Comparison of ENCODE assay signal across 8 cellular contexts in the genomic region with DNA sequence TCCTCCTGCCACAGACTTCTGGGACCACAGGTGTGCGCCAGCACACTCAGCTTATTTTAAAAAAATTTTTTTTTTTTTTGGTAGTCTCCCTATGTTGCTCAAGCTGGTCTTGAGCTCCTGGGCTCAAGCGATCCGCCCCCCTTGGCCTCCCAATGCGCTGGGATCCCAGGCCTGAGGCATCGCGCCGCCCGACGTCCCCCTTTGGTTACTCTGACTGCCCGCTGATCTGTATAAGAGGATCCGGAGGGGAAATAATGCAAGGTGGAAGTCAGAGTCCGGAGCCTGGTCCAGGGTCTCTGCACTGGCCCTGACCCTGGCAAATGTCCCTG. TPM values are rescaled to one million over a fixed set of nuclear protein-coding genes. Genes with fewer than 3 reads are reported as not detected.
DNase-seq lines count a peak whose midpoint lies in the region; ATAC-seq and TF ChIP-seq lines count a peak whose summit lies in the region.

No MANE protein-coding gene starts in this region.

- peaks cover 19% of the 10 kb centered on the region in 2 donors for H3K4me1 ChIP-seq in naive thymus-derived CD4-positive, alpha-beta T cell (ENCODE audit: control insufficient read depth in 2 of 2, insufficient read depth in 2 of 2, low read length in 2 of 2)

- CTCF ChIA-PET in naive thymus-derived CD4-positive, alpha-beta T cell (lab: Charles Lee) = no interaction called here

- H3K4me3 ChIP-seq in choroid plexus epithelial cell (ENCODE audit: low read depth, low read length) = peak overlapping the region; percentile 84
- H3K4me3 ChIP-seq in naive thymus-derived CD4-positive, alpha-beta T cell (ENCODE audit: low read length) = peak overlapping the region; percentile 73

- H3K4me1 Mint-ChIP-seq in CD14-positive monocyte = peaks cover 21% of the 10 kb centered on the region
- H3K4me1 Mint-ChIP-seq in naive thymus-derived CD4-positive, alpha-beta T cell = peaks cover 20 to 42% (median 36%) of the 10 kb centered on the region in 7 donors

- peaks cover 0 to 10% (median under 1%) of the 10 kb centered on the region in 7 donors for H3K9me3 Mint-ChIP-seq in CD14-positive monocyte
- H3K9me3 Mint-ChIP-seq in naive thymus-derived CD4-positive, alpha-beta T cell = peaks cover 3 to 12% (median 5%) of the 10 kb centered on the region in 11 donors

- peak overlapping the region; percentile 95 for H3K27ac ChIP-seq in naive thymus-derived CD4-positive, alpha-beta T cell (ENCODE audit: low read depth, low read length)

- peak overlapping the region; percentile 86 to 96 (median 93) for H3K27ac Mint-ChIP-seq in CD14-positive monocyte
- H3K27ac Mint-ChIP-seq in naive thymus-derived CD4-positive, alpha-beta T cell = peak overlapping the region; percentile 96 to 99 (median 97)

- H3K36me3 Mint-ChIP-seq in CD14-positive monocyte = peaks cover 13 to 19% of the 10 kb centered on the region in 2 donors
- H3K36me3 Mint-ChIP-seq in naive thymus-derived CD4-positive, alpha-beta T cell = peaks cover 7 to 31% (median 25%) of the 10 kb centered on the region in 5 donors

- peak; percentile 0 for ATAC-seq in naive thymus-derived CD4-positive, alpha-beta T cell

- peak overlapping the region; percentile 88 to 94 for H3K4me3 Mint-ChIP-seq in CD14-positive monocyte
- peak overlapping the region; percentile 88 to 97 (median 94) for H3K4me3 Mint-ChIP-seq in naive thymus-derived CD4-positive, alpha-beta T cell

- TF ChIP-seq CTCF in CD14-positive monocyte (IDR thresholded peaks at IDR 0.05) (no peak), choroid plexus epithelial cell (conservative IDR thresholded peaks at IDR 0.05; ENCODE audit: low read depth, low read length) (no peak)

- H3K27me3 Mint-ChIP-seq in CD14-positive monocyte (ENCODE audit: low read depth in 3 of 3) = peaks cover 0 to 2% (median under 1%) of the 10 kb centered on the region in 3 donors
- H3K27me3 Mint-ChIP-seq in naive thymus-derived CD4-positive, alpha-beta T cell = peaks cover 0 to 5% (median 0%) of the 10 kb centered on the region in 5 donors

- DNase-seq in CD14-positive monocyte (ENCODE audit: low spot score) (no peak), HT1080 (ENCODE audit: low read depth) (peak; percentile 10), choroid plexus epithelial cell (ENCODE audit: low read depth) (peak; percentile 14), foreskin melanocyte (no peak), HUDEP-2 (lab: John Stamatoyannopoulos, UW; ENCODE audit: unreplicated experiment in 76 of 76) (no peak), NK-92 (lab: John Stamatoyannopoulos, UW; ENCODE audit: unreplicated experiment) (no peak), GDM1 (lab: John Stamatoyannopoulos, UW) (no peak)
- DNase-seq in naive thymus-derived CD4-positive, alpha-beta T cell = no peak

- H3K9me3 ChIP-seq in naive thymus-derived CD4-positive, alpha-beta T cell (ENCODE audit: control insufficient read depth in 2 of 3, low read length in 3 of 3) = no peaks in the 10 kb centered on the region

- no peaks in the 10 kb centered on the region for H3K27me3 ChIP-seq in naive thymus-derived CD4-positive, alpha-beta T cell (ENCODE audit: control insufficient read depth in 2 of 2, insufficient read depth in 2 of 2, low read length in 2 of 2)

- POLR2A ChIA-PET in naive thymus-derived CD4-positive, alpha-beta T cell (lab: Charles Lee) = interaction anchor here (0.6 to 2.6 kb wide), 5 partner anchors 40 to 763 kb away, joined by 3 to 10 read pairs (median 4); a partner anchor contains a TSS

- intact Hi-C loops in CD14-positive monocyte (cut with micrococcal nuclease) = loop anchor here (1.0 to 10.0 kb wide), 3 partner anchors 37 to 115 kb away; a partner anchor contains a TSS
- intact Hi-C loops in naive thymus-derived CD4-positive, alpha-beta T cell (cut with micrococcal nuclease) = loop anchor here (1.0 to 5.0 kb wide), 21 partner anchors 40 to 1212 kb away; a partner anchor contains a TSS

- H3K36me3 ChIP-seq in naive thymus-derived CD4-positive, alpha-beta T cell (ENCODE audit: control insufficient read depth in 2 of 3, insufficient read depth in 3 of 3, low read length in 3 of 3) = peaks cover 0 to 28% (median 5%) of the 10 kb centered on the region in 3 experiments

RNA-seq across cellular contexts. Expression of a gene that starts 0.5 kb away (rescaled TPM):
- polyA plus RNA-seq in CD14-positive monocyte = 1 to 10 TPM; 1.3 to 3.3 TPM
- 6.4 and 7.3 TPM in 2 replicates for total RNA-seq in HT1080 (2014; rRNA removed; shearing (Covaris generic))
- polyA plus RNA-seq in HT1080 (2015; cell fraction: cytosol; rRNA removed) = 1.9 and 2.7 TPM in 2 replicates
- polyA plus RNA-seq in HT1080 (2015; cell fraction: nucleus; rRNA removed) = 3.6 and 4.4 TPM in 2 replicates
- 10 to 100 TPM; 12.0 to 26.2 (median 23.7) TPM for total RNA-seq in naive thymus-derived CD4-positive, alpha-beta T cell
- 1 to 10 TPM; 3.9 to 5.0 TPM for polyA plus RNA-seq in naive thymus-derived CD4-positive, alpha-beta T cell

RNA-seq across cellular contexts. Expression of a gene that starts 9.1 kb away (rescaled TPM):
- polyA plus RNA-seq in CD14-positive monocyte = under 1 TPM in 1 of 2 donors, not detected in 1; 0.19 TPM
- 0.92 and 1.0 TPM in 2 replicates for total RNA-seq in HT1080 (2014; rRNA removed; shearing (Covaris generic))
- 0.34 and 0.70 TPM in 2 replicates for polyA plus RNA-seq in HT1080 (2015; cell fraction: cytosol; rRNA removed)
- polyA plus RNA-seq in HT1080 (2015; cell fraction: nucleus; rRNA removed) = 0.33 and 1.5 TPM in 2 replicates
- total RNA-seq in naive thymus-derived CD4-positive, alpha-beta T cell = under 1 TPM in 4 of 5 experiments, not detected in 1; 0.43 to 0.88 (median 0.65) TPM
- polyA plus RNA-seq in naive thymus-derived CD4-positive, alpha-beta T cell = not detected

RNA-seq across cellular contexts. Expression of a gene that starts 40.3 kb away (rescaled TPM):
- polyA plus RNA-seq in CD14-positive monocyte = 1 to 10 TPM; 2.8 to 4.5 TPM
- 22.6 and 22.7 TPM in 2 replicates for total RNA-seq in HT1080 (2014; rRNA removed; shearing (Covaris generic))
- polyA plus RNA-seq in HT1080 (2015; cell fraction: cytosol; rRNA removed) = 1.8 and 3.3 TPM in 2 replicates
- polyA plus RNA-seq in HT1080 (2015; cell fraction: nucleus; rRNA removed) = 14.3 and 18.0 TPM in 2 replicates
- total RNA-seq in naive thymus-derived CD4-positive, alpha-beta T cell = 10 to 100 TPM; 44.8 to 82.6 (median 71.1) TPM
- 10 to 100 TPM in 1 of 2 donors, 1 to 10 TPM in 1; 8.1 to 10.2 TPM for polyA plus RNA-seq in naive thymus-derived CD4-positive, alpha-beta T cell

RNA-seq across cellular contexts. Expression of a gene that starts 48.6 kb away (rescaled TPM):
- 1 to 10 TPM; 5.3 to 5.6 TPM for polyA plus RNA-seq in CD14-positive monocyte
- 26.9 and 32.3 TPM in 2 replicates for total RNA-seq in HT1080 (2014; rRNA removed; shearing (Covaris generic))
- 18.9 and 20.7 TPM in 2 replicates for polyA plus RNA-seq in HT1080 (2015; cell fraction: cytosol; rRNA removed)
- 16.1 and 22.0 TPM in 2 replicates for polyA plus RNA-seq in HT1080 (2015; cell fraction: nucleus; rRNA removed)
- total RNA-seq in naive thymus-derived CD4-positive, alpha-beta T cell = 10 to 100 TPM; 31.5 to 65.9 (median 44.3) TPM
- 10 to 100 TPM; 25.6 to 26.9 TPM for polyA plus RNA-seq in naive thymus-derived CD4-positive, alpha-beta T cell

Comparison
In these comparisons a context has a peak if more than half of its experiments do, and no peak if none do; other contexts are left out.
1. DNase-seq: peak in HT1080 (single experiment) and choroid plexus epithelial cell (single experiment); none in CD14-positive monocyte (single experiment), naive thymus-derived CD4-positive, alpha-beta T cell (0 of 9), foreskin melanocyte (single experiment), HUDEP-2 (0 of 76), NK-92 (single experiment) and GDM1 (single experiment).